ENCODE assay signal across 1 cellular context in genomic region chr10:120423350-120424197, GRCh38.
TF ChIP-seq lines count a peak whose summit lies in the region.

No MANE protein-coding gene starts in this region.

TF ChIP-seq in SK-N-SH, 30 proteins besides CTCF, POLR2A, EP300 and RAD21 (continued from another document):
- TF ChIP-seq REST (IDR thresholded peaks at IDR 0.05; ENCODE audit: low read depth, low read length) (no peak), GATA2 (CRISPR knock-in tag; IDR thresholded peaks at IDR 0.05) (no peak), TAF1 (IDR thresholded peaks at IDR 0.05; ENCODE audit: borderline replicate concordance, low read depth, low read length) (no peak), RXRA (IDR thresholded peaks at IDR 0.05; ENCODE audit: borderline replicate concordance, low read depth) (peak; percentile 75; the same call in 1 of the 2 replicates), FOXM1 (IDR thresholded peaks at IDR 0.05; ENCODE audit: low read depth) (no peak), FOSL2 (IDR thresholded peaks at IDR 0.05; ENCODE audit: borderline replicate concordance, low read depth) (peak; percentile 89), POLR2AphosphoS5 (IDR thresholded peaks at IDR 0.05; ENCODE audit: low read depth, low read length) (peak; percentile 29; the same call in 1 of the 2 replicates), FOXJ3 (CRISPR knock-in tag; IDR thresholded peaks at IDR 0.05) (no peak), RFX5 (IDR thresholded peaks at IDR 0.05; ENCODE audit: low read length) (no peak), USF1 (IDR thresholded peaks at IDR 0.05; ENCODE audit: borderline replicate concordance, low read depth) (no peak), EZH2phosphoT487 (IDR thresholded peaks at IDR 0.05; ENCODE audit: borderline replicate concordance, low read depth) (no peak), RCOR1 (IDR thresholded peaks at IDR 0.05; ENCODE audit: low read length) (no peak), GABPA (IDR thresholded peaks at IDR 0.05; ENCODE audit: low read depth) (no peak), MEF2A (IDR thresholded peaks at IDR 0.05; ENCODE audit: borderline replicate concordance, low read depth) (peak; percentile 42; the same call in 1 of the 2 replicates), IRF3 (IDR thresholded peaks at IDR 0.05; ENCODE audit: low read depth, low read length) (no peak), USF2 (IDR thresholded peaks at IDR 0.05; ENCODE audit: borderline replicate concordance, low read depth, low read length) (no peak), NFIC (IDR thresholded peaks at IDR 0.05; ENCODE audit: borderline replicate concordance) (peak; percentile 76), SMC3 (IDR thresholded peaks at IDR 0.05; ENCODE audit: low read depth, low read length) (peak; percentile 87), MAX (IDR thresholded peaks at IDR 0.05; ENCODE audit: low read depth) (0 out of 2 replicates have a peak, but pooled peaks have one; percentile 8), ZBTB33 (IDR thresholded peaks at IDR 0.05; ENCODE audit: borderline replicate concordance, low read depth) (no peak), SIN3A (IDR thresholded peaks at IDR 0.05; ENCODE audit: borderline replicate concordance, low read depth, low read length) (no peak), NRF1 (IDR thresholded peaks at IDR 0.05; ENCODE audit: low read depth, low read length) (no peak), ELF1 (IDR thresholded peaks at IDR 0.05) (no peak), MXI1 (IDR thresholded peaks at IDR 0.05; ENCODE audit: low read depth, low read length) (no peak)
TF ChIP-seq in SK-N-SH: peak in this region for 11.
